ENCODE assay signal across 6 cellular contexts in genomic region chrX:131501556-131501955, GRCh38. TPM values are rescaled to one million over a fixed set of nuclear protein-coding genes. Genes with fewer than 3 reads are reported as not detected.
"Had no signal": no experiment of that assay in that cellular context is flagged by ENCODE, and none has a peak within 500 bp of the region (broad histone marks: within the 10 kb centered on the region; RNA-seq: fewer than 3 reads in every experiment).

No MANE protein-coding gene starts in this region.

RNA-seq across cellular contexts. Expression of gene OR13H1, which starts 42.3 kb away (rescaled TPM):
- total RNA-seq: GM23338, H1, H9, HepG2, HT1080 had no signal
- polyA plus RNA-seq: GM23338, H1, HepG2, IgD-negative memory B cell had no signal
